Comparison of ENCODE assay signal across 2 cellular contexts in the genomic region with DNA sequence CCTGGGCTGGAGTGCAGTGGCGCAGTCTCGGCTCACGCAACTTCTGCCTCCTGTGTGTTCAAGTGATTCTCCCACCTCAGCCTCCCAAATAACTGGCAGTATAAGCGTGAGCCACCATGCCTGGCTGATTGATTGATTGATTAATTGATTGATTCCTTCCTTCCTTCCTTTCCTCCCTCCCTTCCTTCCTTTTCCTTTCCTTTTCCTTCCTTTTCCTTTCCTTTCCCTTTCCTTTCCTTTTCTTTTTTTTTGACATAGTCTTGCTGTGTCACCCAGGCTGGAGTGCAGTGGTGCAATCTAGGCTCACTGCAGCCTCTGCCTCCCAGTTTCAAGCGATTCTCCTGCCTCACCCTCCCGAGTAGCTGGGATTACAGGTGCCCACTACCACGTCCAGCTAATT. TPM values are rescaled to one million over a fixed set of nuclear protein-coding genes. Genes with fewer than 3 reads are reported as not detected.
"Had no signal": no experiment of that assay in that cellular context is flagged by ENCODE, and none has a peak within 500 bp of the region (broad histone marks: within the 10 kb centered on the region; RNA-seq: fewer than 3 reads in every experiment).

No MANE protein-coding gene starts in this region.

RNA-seq across cellular contexts. Expression of a gene that starts 30.4 kb away (rescaled TPM):
- total RNA-seq: HT-29 had no signal
- polyA plus RNA-seq: IgD-negative memory B cell had no signal
